In genomic region chrX:136214551-136214950, GRCh38 we compare ENCODE assay signal across 12 cellular contexts. TPM values are rescaled to one million over a fixed set of nuclear protein-coding genes. Genes with fewer than 3 reads are reported as not detected.
DNase-seq lines count a peak whose midpoint lies in the region; ATAC-seq and TF ChIP-seq lines count a peak whose summit lies in the region.
"Had no signal": no experiment of that assay in that cellular context is flagged by ENCODE, and none has a peak within 500 bp of the region (broad histone marks: within the 10 kb centered on the region; RNA-seq: fewer than 3 reads in every experiment).

No MANE protein-coding gene starts in this region.

- no peak for TF ChIP-seq CTCF in A673 (conservative IDR thresholded peaks at IDR 0.05; ENCODE audit: low read depth, low read length)
- TF ChIP-seq CTCF in mesothelial cell of epicardium (IDR thresholded peaks at IDR 0.05; ENCODE audit: unreplicated experiment), result no peak

- H3K27ac ChIP-seq in A673 (ENCODE audit: low read depth, low read length, poor library complexity, severe bottlenecking), result no peak overlapping the region
- H3K27ac ChIP-seq: C4-2B had no signal

- DNase-seq in A673 (ENCODE audit: low spot score) (peak; percentile 26), HS-5 (ENCODE audit: low read depth) (peak; percentile 75), dermis blood vessel endothelial cell (peak; percentile 82), mesothelial cell of epicardium (ENCODE audit: low spot score in 2 of 2, unreplicated experiment in 2 of 2) (no peak), SIG-M5 treated with dmso at 0.1 percent for 504 hours (lab: John Stamatoyannopoulos, UW; ENCODE audit: unreplicated experiment) (no peak), Right ventricle myocardium inferior (ENCODE audit: missing footprints) (no peak)
- no peak for DNase-seq in activated CD4-positive, CD25-positive, alpha-beta regulatory T cell (lab: John Stamatoyannopoulos, UW)
- DNase-seq: activated CD4-positive, alpha-beta memory T cell treated with anti-CD3 and anti-CD28 coated beads for 36 hours; caudate nucleus; Karpas-422 had no signal

- no peaks in the 10 kb centered on the region for H3K36me3 ChIP-seq in A673 (ENCODE audit: insufficient read depth, low read length, poor library complexity, severe bottlenecking)

- no TSS peak for BruUV-seq in A673 (replicated peaks; lab: Mats Ljungman, UMichigan)

- H3K9me3 Mint-ChIP-seq in mesothelial cell of epicardium, result peaks cover 4% of the 10 kb centered on the region
- H3K9me3 Mint-ChIP-seq: activated CD4-positive, alpha-beta memory T cell treated with anti-CD3 and anti-CD28 coated beads for 36 hours had no signal

- peaks cover 6% of the 10 kb centered on the region for H3K4me1 Mint-ChIP-seq in mesothelial cell of epicardium

- CTCF ChIA-PET in A673 (lab: Charles Lee), result interaction anchor here (0.5 kb wide), 1 partner anchor 51 kb away, joined by 3 read pairs; no protein-coding TSS in a partner anchor

- no peak overlapping the region for H3K4me3 Mint-ChIP-seq in mesothelial cell of epicardium
- H3K4me3 Mint-ChIP-seq: activated CD4-positive, alpha-beta memory T cell treated with anti-CD3 and anti-CD28 coated beads for 36 hours had no signal

- ATAC-seq in Right ventricle myocardium inferior (no peak), GM18505 (IDR thresholded peaks at IDR 0.05; ENCODE audit: unreplicated experiment) (no peak)

- H3K27me3 Mint-ChIP-seq in mesothelial cell of epicardium (ENCODE audit: low read depth), result no peaks in the 10 kb centered on the region
- H3K27me3 Mint-ChIP-seq: activated CD4-positive, alpha-beta memory T cell treated with anti-CD3 and anti-CD28 coated beads for 36 hours had no signal

- H3K36me3 Mint-ChIP-seq in mesothelial cell of epicardium, result peaks cover 15% of the 10 kb centered on the region

- peak overlapping the region; percentile 54 for H3K27ac Mint-ChIP-seq in mesothelial cell of epicardium
- H3K27ac Mint-ChIP-seq: activated CD4-positive, alpha-beta memory T cell treated with anti-CD3 and anti-CD28 coated beads for 36 hours had no signal

- no peak for TF ChIP-seq POLR2A in GM18505 (IDR thresholded peaks at IDR 0.05; ENCODE audit: borderline replicate concordance, extremely low read depth, insufficient read depth, insufficient read length)

- no peaks in the 10 kb centered on the region for H3K27me3 ChIP-seq in A673 (replicated peaks; ENCODE audit: insufficient read depth, low read depth, low read length, poor library complexity)

- no peaks in the 10 kb centered on the region for H3K4me1 ChIP-seq in A673 (ENCODE audit: insufficient read depth, low read length, poor library complexity, severe bottlenecking)

- no peaks in the 10 kb centered on the region for H3K9me3 ChIP-seq in A673 (ENCODE audit: low read depth, low read length, poor library complexity, severe bottlenecking)

- intact Hi-C loops in A673 (cut with micrococcal nuclease; ENCODE audit: unreplicated experiment), result no loop called here
- intact Hi-C loops in Right ventricle myocardium inferior (cut with DNase I), result no loop called here

- POLR2A ChIA-PET in A673 (lab: Charles Lee; ENCODE audit: low non-redundant PET), result no interaction called here

- H3K4me3 ChIP-seq in A673 (ENCODE audit: low read depth, low read length, poor library complexity, severe bottlenecking), result no peak overlapping the region

RNA-seq across cellular contexts. Expression of gene MAP7D3, which starts 36.6 kb away (rescaled TPM):
- total RNA-seq in A673 (2021) (12.4 and 12.9 TPM in 2 replicates), dermis blood vessel endothelial cell (17.2 and 24.6 TPM in 2 replicates), mesothelial cell of epicardium (10.3 to 10.6 TPM (median 10.4 TPM) in 3 replicates), Right ventricle myocardium inferior (13.5 TPM)

Comparison
In these comparisons a context has a peak if more than half of its experiments do, and no peak if none do; other contexts are left out.
1. DNase-seq: peak in A673 (single experiment), HS-5 (single experiment) and dermis blood vessel endothelial cell (single experiment); none in mesothelial cell of epicardium (0 of 2), SIG-M5 treated with dmso at 0.1 percent for 504 hours (single experiment), activated CD4-positive, CD25-positive, alpha-beta regulatory T cell (0 of 4) and Right ventricle myocardium inferior (single experiment).